Comparison of ENCODE assay signal across 9 cellular contexts in genomic region chr6:166308769-166309589, GRCh38. TPM values are rescaled to one million over a fixed set of nuclear protein-coding genes. Genes with fewer than 3 reads are reported as not detected.
DNase-seq lines count a peak whose midpoint lies in the region; ATAC-seq and TF ChIP-seq lines count a peak whose summit lies in the region.
"Had no signal": no experiment of that assay in that cellular context is flagged by ENCODE, and none has a peak within 500 bp of the region (broad histone marks: within the 10 kb centered on the region; RNA-seq: fewer than 3 reads in every experiment).

No MANE protein-coding gene starts in this region.

- no CpG with 5 or more reads among the region's 11 CpGs for WGBS in H9 (ENCODE audit: extremely low coverage, insufficient read length, low lambda C conversion rate)

- POLR2A ChIA-PET in activated B cell treated with CpG ODN at 0.5 μM for 24 hours (lab: Charles Lee) = interaction anchor here (1.1 to 2.4 kb wide), 2 partner anchors 34 to 56 kb away, joined by 3 to 8 read pairs; partner anchors contain the start of gene SFT2D1

- H4K8ac ChIP-seq in H9 (replicated peaks; ENCODE audit: insufficient read length, low read depth, low read length) = no peak overlapping the region

- DNase-seq in Ammon's horn (ENCODE audit: low spot score) = peak; percentile 83
- no peak for DNase-seq in H9
- no peak for DNase-seq in activated B cell treated with CpG ODN at 0.5 μM for 24 hours
- DNase-seq in medulla oblongata (ENCODE audit: extremely low spot score) = peak; percentile 48
- DNase-seq in ureter (ENCODE audit: low spot score) = no peak
- DNase-seq in left ventricle myocardium superior = no peak

- H4K20me1 ChIP-seq in H9 (ENCODE audit: control insufficient read depth, insufficient read depth, insufficient read length) = no peaks in the 10 kb centered on the region

- H3K23ac ChIP-seq in H9 (ENCODE audit: insufficient read length, low read depth, low read length) = no peak overlapping the region

- TF ChIP-seq CTCF in H9 (conservative IDR thresholded peaks at IDR 0.05) (no peak), activated B cell treated with CpG ODN at 0.5 μM for 24 hours (IDR thresholded peaks at IDR 0.05) (no peak)

- H3K27ac Mint-ChIP-seq in H9 (no peak overlapping the region), activated B cell treated with CpG ODN at 0.5 μM for 24 hours (no peak overlapping the region)
- H3K27ac Mint-ChIP-seq: T-helper 1 cell treated with Interleukin-12 subunit alpha and Interleukin-12 subunit beta and Interleukin-4 antibody, amounts not matched to agents 30 μg/mL and 1 μg/mL, for 36 hours had no signal

- CTCF ChIA-PET in activated B cell treated with CpG ODN at 0.5 μM for 24 hours (lab: Charles Lee) = interaction anchor here (6.7 kb wide), 1 partner anchor 92 kb away, joined by 131 read pairs; no protein-coding TSS in a partner anchor

- H4K5ac ChIP-seq in H9 (ENCODE audit: insufficient read length, low read depth, low read length) = no peak overlapping the region

- no peak overlapping the region for H3K56ac ChIP-seq in H9 (ENCODE audit: insufficient read length, low read depth, low read length)

- no peaks in the 10 kb centered on the region for H3K79me1 ChIP-seq in H9 (ENCODE audit: insufficient read depth, low read depth, low read length, poor library complexity, severe bottlenecking)

- H2AFZ ChIP-seq in H9 (ENCODE audit: low read length) = no peak overlapping the region

- H2BK20ac ChIP-seq in H9 (ENCODE audit: low read depth, low read length, poor library complexity, severe bottlenecking) = no peak overlapping the region

- H3K27me3 Mint-ChIP-seq in H9 (ENCODE audit: low read depth) = peaks cover 66% of the 10 kb centered on the region
- H3K27me3 Mint-ChIP-seq in activated B cell treated with CpG ODN at 0.5 μM for 24 hours = peaks cover 23% of the 10 kb centered on the region

- no peak overlapping the region for H3K9ac ChIP-seq in H9 (ENCODE audit: extremely low read depth, insufficient read length, low read length)

- H2BK5ac ChIP-seq in H9 (ENCODE audit: insufficient read length, low read length) = no peak overlapping the region

- H3K9me3 ChIP-seq in H9 (ENCODE audit: control insufficient read depth, low read depth, low read length) = no peaks in the 10 kb centered on the region

- no peak overlapping the region for H3K14ac ChIP-seq in H9 (ENCODE audit: insufficient read depth, low read length)

- H2BK12ac ChIP-seq in H9 (ENCODE audit: insufficient read length, low read depth, low read length) = no peak overlapping the region

- H3K4me1 ChIP-seq in H9 (ENCODE audit: insufficient read depth, low read length) = no peaks in the 10 kb centered on the region; the same call in 1 of the 2 replicates

- no peak overlapping the region for H2AK5ac ChIP-seq in H9 (ENCODE audit: insufficient read length, low read length)

- no peak overlapping the region for H3K18ac ChIP-seq in H9 (ENCODE audit: insufficient read length, low read depth, low read length)

- peak overlapping the region; percentile 75 for H3K4me2 ChIP-seq in H9 (ENCODE audit: insufficient read depth, insufficient read length, low read length)

- no peak overlapping the region for H4K91ac ChIP-seq in H9 (ENCODE audit: insufficient read length, low read depth, low read length)

- no peak overlapping the region for H2BK15ac ChIP-seq in H9 (ENCODE audit: low read depth, low read length)

- H3K79me2 ChIP-seq in H9 (ENCODE audit: insufficient read depth, low read length) = no peaks in the 10 kb centered on the region

- peaks cover 7 to 8% of the 10 kb centered on the region in 2 experiments for H3K4me1 Mint-ChIP-seq in H9
- peaks cover 8% of the 10 kb centered on the region for H3K4me1 Mint-ChIP-seq in activated B cell treated with CpG ODN at 0.5 μM for 24 hours

- no peak overlapping the region for H2BK120ac ChIP-seq in H9 (ENCODE audit: low read depth, low read length, poor library complexity, severe bottlenecking)

- H3K9me3 Mint-ChIP-seq in H9 = peaks cover 0 to 3% of the 10 kb centered on the region in 2 experiments; a peak in 1 of 5 replicates
- no peaks in the 10 kb centered on the region for H3K9me3 Mint-ChIP-seq in activated B cell treated with CpG ODN at 0.5 μM for 24 hours
- H3K9me3 Mint-ChIP-seq: T-helper 1 cell treated with Interleukin-12 subunit alpha and Interleukin-12 subunit beta and Interleukin-4 antibody, amounts not matched to agents 30 μg/mL and 1 μg/mL, for 36 hours had no signal

- no peaks in the 10 kb centered on the region; a peak in 1 of 7 replicates for H3K36me3 Mint-ChIP-seq in H9 (ENCODE audit: insufficient read depth in 1 of 3, low read depth in 3 of 3)
- H3K36me3 Mint-ChIP-seq in activated B cell treated with CpG ODN at 0.5 μM for 24 hours (ENCODE audit: low read depth) = no peaks in the 10 kb centered on the region

- H3K4me3 Mint-ChIP-seq in H9 (peak overlapping the region; percentile 42 to 73), activated B cell treated with CpG ODN at 0.5 μM for 24 hours (peak overlapping the region; percentile 78)
- H3K4me3 Mint-ChIP-seq: T-helper 1 cell treated with Interleukin-12 subunit alpha and Interleukin-12 subunit beta and Interleukin-4 antibody, amounts not matched to agents 30 μg/mL and 1 μg/mL, for 36 hours had no signal

- H3K27ac ChIP-seq in H9 (ENCODE audit: insufficient read length, low read depth, low read length) = no peak overlapping the region

- intact Hi-C loops in activated B cell treated with CpG ODN at 0.5 μM for 24 hours (cut with micrococcal nuclease) = loop anchor here (1.0 kb wide), 1 partner anchor 74 kb away; no protein-coding TSS in a partner anchor
- intact Hi-C loops in left ventricle myocardium superior (cut with micrococcal nuclease) = no loop called here

- H3K23me2 ChIP-seq in H9 (ENCODE audit: insufficient read length, low read depth, low read length, poor library complexity, severe bottlenecking) = peaks cover 17% of the 10 kb centered on the region

- H3K4ac ChIP-seq in H9 (ENCODE audit: low read depth, low read length) = no peak overlapping the region

- ATAC-seq in activated B cell treated with CpG ODN at 0.5 μM for 24 hours (ENCODE audit: low read depth) (no peak), GM18861 (IDR thresholded peaks at IDR 0.05; ENCODE audit: unreplicated experiment) (no peak), GM21360 (IDR thresholded peaks at IDR 0.05; ENCODE audit: unreplicated experiment) (no peak), left ventricle myocardium superior (no peak)

- H3K27me3 ChIP-seq in H9 (ENCODE audit: insufficient read depth, low read length) = peaks cover 29% of the 10 kb centered on the region; the same call in 1 of the 2 replicates

- H3T11ph ChIP-seq in H9 (ENCODE audit: low read length) = no peak overlapping the region

RNA-seq across cellular contexts. Expression of gene PRR18, which starts 0.8 kb away (rescaled TPM):
- 0.11 TPM in 1 of 2 replicates, not detected in the other for total RNA-seq in H9 (2021)
- total RNA-seq in activated B cell treated with CpG ODN at 0.5 μM for 24 hours = 0.10 TPM in 1 of 2 replicates, not detected in the other
- 0.23 TPM for total RNA-seq in ureter
- not detected for total RNA-seq in left ventricle myocardium superior

RNA-seq across cellular contexts. Expression of gene SFT2D1, which starts 33.4 kb away (rescaled TPM):
- total RNA-seq in H9 (2021) = 39.1 and 40.2 TPM in 2 replicates
- 44.6 and 49.5 TPM in 2 replicates for total RNA-seq in activated B cell treated with CpG ODN at 0.5 μM for 24 hours
- 49.7 TPM for total RNA-seq in ureter
- total RNA-seq in left ventricle myocardium superior = 18.2 TPM

Comparison
In these comparisons a context has a peak if more than half of its experiments do, and no peak if none do; other contexts are left out.
1. DNase-seq: peak in Ammon's horn (single experiment) and medulla oblongata (single experiment); none in H9 (single experiment), activated B cell treated with CpG ODN at 0.5 μM for 24 hours (single experiment), ureter (single experiment) and left ventricle myocardium superior (single experiment).